15 cellular contexts compared by ENCODE assay signal in genomic region chr20:1357921-1358671, GRCh38. TPM values are rescaled to one million over a fixed set of nuclear protein-coding genes. Genes with fewer than 3 reads are reported as not detected.
DNase-seq lines count a peak whose midpoint lies in the region; ATAC-seq, FAIRE-seq and TF ChIP-seq lines count a peak whose summit lies in the region.
"Had no signal": no experiment of that assay in that cellular context is flagged by ENCODE, and none has a peak within 500 bp of the region (broad histone marks: within the 10 kb centered on the region; RNA-seq: fewer than 3 reads in every experiment).

No MANE protein-coding gene starts in this region.

- peak overlapping the region; percentile 92 for H3K27ac Mint-ChIP-seq in activated CD8-positive, alpha-beta T cell treated with anti-CD3 and anti-CD28 coated beads, Interleukin-2, amount 10 ng/mL, durations not matched to agents 7 days and 5 days
- H3K27ac Mint-ChIP-seq in stimulated activated naive CD8-positive, alpha-beta T cell treated with anti-CD3 and anti-CD28 coated beads, Interleukin-15, amount 100 ng/mL, for 72 hours = peak overlapping the region; percentile 38 to 81
- H3K27ac Mint-ChIP-seq in endodermal cell = no peak overlapping the region

- in situ Hi-C loops in HepG2 (cut with HindIII; ENCODE audit: extremely low pct_ligation_motif_present, low pct_unique_long_range_greater_than_20kb) = no loop called here

- H3K9me3 Mint-ChIP-seq in activated CD8-positive, alpha-beta T cell treated with anti-CD3 and anti-CD28 coated beads, Interleukin-2, amount 10 ng/mL, durations not matched to agents 7 days and 5 days (ENCODE audit: insufficient read depth) = peaks cover 18% of the 10 kb centered on the region
- peaks cover 10 to 19% of the 10 kb centered on the region in 2 donors for H3K9me3 Mint-ChIP-seq in stimulated activated naive CD8-positive, alpha-beta T cell treated with anti-CD3 and anti-CD28 coated beads, Interleukin-15, amount 100 ng/mL, for 72 hours
- H3K9me3 Mint-ChIP-seq in endodermal cell = no peaks in the 10 kb centered on the region

- BruUV-seq in HepG2 (replicated peaks; lab: Mats Ljungman, UMichigan) = no TSS peak

- H3K27ac ChIP-seq in HepG2 (ENCODE audit: extremely low read length, insufficient read depth, low read length) (no peak overlapping the region), right lobe of liver (no peak overlapping the region), endodermal cell (ENCODE audit: low read depth, low read length) (no peak overlapping the region)
- H3K27ac ChIP-seq: heart left ventricle had no signal

- DNase-seq in HepG2 (ENCODE audit: low spot score) (no peak), right lobe of liver (no peak), fibroblast of mammary gland (ENCODE audit: low read depth) (peak; percentile 49), islet precursor cell (no peak), endodermal cell (no peak)
- DNase-seq in activated CD8-positive, alpha-beta T cell treated with anti-CD3 and anti-CD28 coated beads, Interleukin-2, amount 10 ng/mL, durations not matched to agents 7 days and 5 days = peak; percentile 77
- DNase-seq in stimulated activated naive CD8-positive, alpha-beta T cell treated with anti-CD3 and anti-CD28 coated beads, Interleukin-15, amount 100 ng/mL, for 72 hours = peak; percentile 50 to 68
- DNase-seq: AML-193, GDM1, NCI-H1694, trophoblast cell had no signal

- H3K4me1 ChIP-seq in HepG2 (ENCODE audit: insufficient read depth, low read length) (no peaks in the 10 kb centered on the region), right lobe of liver (no peaks in the 10 kb centered on the region), endodermal cell (ENCODE audit: control insufficient read depth, insufficient read depth, low read length) (no peaks in the 10 kb centered on the region)

- TF ChIP-seq RAD21 in HepG2 (CRISPR knock-in tag; IDR thresholded peaks at IDR 0.05) = no peak

- ATAC-seq in HepG2 = no peak
- ATAC-seq in right lobe of liver = no peak
- ATAC-seq in activated CD8-positive, alpha-beta T cell treated with anti-CD3 and anti-CD28 coated beads, Interleukin-2, amount 10 ng/mL, durations not matched to agents 7 days and 5 days = peak; percentile 90
- ATAC-seq in stimulated activated naive CD8-positive, alpha-beta T cell treated with anti-CD3 and anti-CD28 coated beads, Interleukin-15, amount 100 ng/mL, for 72 hours = peak; percentile 96
- no peak for ATAC-seq in HG03196 (IDR thresholded peaks at IDR 0.05; ENCODE audit: unreplicated experiment)

- peaks cover 61% of the 10 kb centered on the region for H3K4me1 Mint-ChIP-seq in activated CD8-positive, alpha-beta T cell treated with anti-CD3 and anti-CD28 coated beads, Interleukin-2, amount 10 ng/mL, durations not matched to agents 7 days and 5 days (ENCODE audit: low read depth)
- peaks cover 72% of the 10 kb centered on the region for H3K4me1 Mint-ChIP-seq in stimulated activated naive CD8-positive, alpha-beta T cell treated with anti-CD3 and anti-CD28 coated beads, Interleukin-15, amount 100 ng/mL, for 72 hours
- H3K4me1 Mint-ChIP-seq in endodermal cell = no peaks in the 10 kb centered on the region

- no peak for FAIRE-seq in HepG2 (lab: Jason Lieb, UNC)
- FAIRE-seq: HTR-8/SVneo had no signal

- POLR2A ChIA-PET in HepG2 (lab: Yijun Ruan, JAX) = no interaction called here
- POLR2A ChIA-PET in activated CD8-positive, alpha-beta T cell treated with anti-CD3 and anti-CD28 coated beads, Interleukin-2, amount 10 ng/mL, durations not matched to agents 7 days and 5 days (lab: Charles Lee) = interaction anchor here (0.6 to 2.8 kb wide), 7 partner anchors 19 to 97 kb away, joined by 3 to 10 read pairs (median 4); partner anchors contain the start of gene FKBP1A

- no peak overlapping the region for H3K4me2 ChIP-seq in HepG2 (ENCODE audit: low read depth, low read length)

- H3K27me3 ChIP-seq in HepG2 (ENCODE audit: control insufficient read depth in 1 of 2, insufficient read depth in 2 of 2, low read length in 2 of 2) (no peaks in the 10 kb centered on the region), right lobe of liver (no peaks in the 10 kb centered on the region), endodermal cell (ENCODE audit: control insufficient read depth, insufficient read depth, low read length, poor library complexity, severe bottlenecking) (no peaks in the 10 kb centered on the region)
- H3K27me3 ChIP-seq: heart left ventricle had no signal

- TF ChIP-seq CTCF in HepG2 (CRISPR knock-in tag; IDR thresholded peaks at IDR 0.05) (no peak), right lobe of liver (IDR thresholded peaks at IDR 0.05) (no peak), fibroblast of mammary gland (conservative IDR thresholded peaks at IDR 0.05; ENCODE audit: control insufficient read depth, insufficient read depth, low read depth, low read length) (no peak), endodermal cell (conservative IDR thresholded peaks at IDR 0.05) (no peak)

- H3K79me2 ChIP-seq in HepG2 (ENCODE audit: insufficient read depth, low read length) = peaks cover 9% of the 10 kb centered on the region

- H3K4me3 ChIP-seq in HepG2 (replicated peaks in 1 of 3; ENCODE audit: insufficient read depth in 1 of 3, low read depth in 2 of 3, low read length in 3 of 3) = no peak overlapping the region
- no peak overlapping the region for H3K4me3 ChIP-seq in right lobe of liver
- H3K4me3 ChIP-seq in fibroblast of mammary gland (ENCODE audit: control insufficient read depth, low read depth, low read length) = no peak overlapping the region
- no peak overlapping the region for H3K4me3 ChIP-seq in endodermal cell (ENCODE audit: low read length)
- H3K4me3 ChIP-seq: heart left ventricle, lung had no signal

- peaks cover 88% of the 10 kb centered on the region for H3K36me3 Mint-ChIP-seq in activated CD8-positive, alpha-beta T cell treated with anti-CD3 and anti-CD28 coated beads, Interleukin-2, amount 10 ng/mL, durations not matched to agents 7 days and 5 days (ENCODE audit: low read depth)
- H3K36me3 Mint-ChIP-seq in endodermal cell (ENCODE audit: low read depth) = peaks cover 66% of the 10 kb centered on the region

- peaks cover 17% of the 10 kb centered on the region; the same call in 1 of the 2 replicates for H3K9me3 ChIP-seq in HepG2 (ENCODE audit: low read length)
- H3K9me3 ChIP-seq in right lobe of liver = no peaks in the 10 kb centered on the region
- no peaks in the 10 kb centered on the region for H3K9me3 ChIP-seq in endodermal cell (ENCODE audit: control insufficient read depth, low read length)

- intact Hi-C loops in HepG2 (cut with micrococcal nuclease; ENCODE audit: unreplicated experiment) = no loop called here
- intact Hi-C loops in right lobe of liver (cut with DNase I) = no loop called here

- 97% methylated on average over 9 of the region's 9 CpGs for WGBS in HepG2 (ENCODE audit: low lambda C conversion rate)
- WGBS in right lobe of liver (ENCODE audit: insufficient coverage, low coverage, low lambda C conversion rate, missing lambda C conversion rate) = 92% methylated on average over 4 of the region's 9 CpGs
- 96 to 97% methylated on average over 4 to 9 of the region's 9 CpGs for WGBS in endodermal cell (ENCODE audit: insufficient coverage in 1 of 2, insufficient read length in 1 of 2), 2 experiments

- H3K27me3 Mint-ChIP-seq in activated CD8-positive, alpha-beta T cell treated with anti-CD3 and anti-CD28 coated beads, Interleukin-2, amount 10 ng/mL, durations not matched to agents 7 days and 5 days (ENCODE audit: low read depth) = no peaks in the 10 kb centered on the region
- H3K27me3 Mint-ChIP-seq in stimulated activated naive CD8-positive, alpha-beta T cell treated with anti-CD3 and anti-CD28 coated beads, Interleukin-15, amount 100 ng/mL, for 72 hours = no peaks in the 10 kb centered on the region
- H3K27me3 Mint-ChIP-seq in endodermal cell (ENCODE audit: insufficient read depth) = no peaks in the 10 kb centered on the region

- no peak for TF ChIP-seq POLR2A in HepG2 (IDR thresholded peaks at IDR 0.05; ENCODE audit: insufficient read depth in 1 of 2, low read depth in 2 of 2, low read length in 2 of 2)
- no peak for TF ChIP-seq POLR2A in right lobe of liver (IDR thresholded peaks at IDR 0.05)

- H3K36me3 ChIP-seq in HepG2 (replicated peaks in 1 of 2; ENCODE audit: control insufficient read depth in 1 of 2, insufficient read depth in 2 of 2, low read length in 2 of 2) = peaks cover 24 to 66% of the 10 kb centered on the region in 2 experiments
- peaks cover 0 to 9% (median 0%) of the 10 kb centered on the region in 4 donors for H3K36me3 ChIP-seq in right lobe of liver
- H3K36me3 ChIP-seq in endodermal cell (ENCODE audit: control insufficient read depth, insufficient read depth, low read length) = peaks cover 50% of the 10 kb centered on the region

- CTCF ChIA-PET in HepG2 (lab: Yijun Ruan, JAX; ENCODE audit: low intra/inter-chr PET ratio, low total read pairs) = no interaction called here
- CTCF ChIA-PET in activated CD8-positive, alpha-beta T cell treated with anti-CD3 and anti-CD28 coated beads, Interleukin-2, amount 10 ng/mL, durations not matched to agents 7 days and 5 days (lab: Charles Lee) = interaction anchor here (0.6 to 2.8 kb wide), 14 partner anchors 18 to 79 kb away, joined by 3 to 20 read pairs (median 3); partner anchors contain the start of gene FKBP1A

- no peaks in the 10 kb centered on the region; the same call in 1 of the 2 replicates for H4K20me1 ChIP-seq in HepG2 (ENCODE audit: insufficient read depth, low read length)

- no peak overlapping the region for H2AFZ ChIP-seq in HepG2 (ENCODE audit: low read length)

- no peak for TF ChIP-seq EP300 in HepG2 (IDR thresholded peaks at IDR 0.05; ENCODE audit: low read depth in 2 of 2, low read length in 2 of 2)
- no peak for TF ChIP-seq EP300 in HepG2 (CRISPR knock-in tag; IDR thresholded peaks at IDR 0.05; ENCODE audit: borderline replicate concordance)

- H3K9ac ChIP-seq in HepG2 (ENCODE audit: insufficient read depth, low read depth, low read length) (no peak overlapping the region), endodermal cell (ENCODE audit: extremely low read depth, low read length, poor library complexity, severe bottlenecking) (no peak overlapping the region)

- H3K4me3 Mint-ChIP-seq in activated CD8-positive, alpha-beta T cell treated with anti-CD3 and anti-CD28 coated beads, Interleukin-2, amount 10 ng/mL, durations not matched to agents 7 days and 5 days = peak overlapping the region; percentile 64
- H3K4me3 Mint-ChIP-seq in stimulated activated naive CD8-positive, alpha-beta T cell treated with anti-CD3 and anti-CD28 coated beads, Interleukin-15, amount 100 ng/mL, for 72 hours = peak overlapping the region; percentile 63 to 77
- H3K4me3 Mint-ChIP-seq in endodermal cell = no peak overlapping the region

RNA-seq across cellular contexts. Expression of gene SDCBP2, which starts 29.2 kb away (rescaled TPM):
- total RNA-seq in HepG2 (2016; rRNA removed; fragmentation: Illumina TruSeq; extraction: Trizol) = 0.87 and 1.2 TPM in 2 replicates
- 0.79 and 0.91 TPM in 2 replicates for total RNA-seq in HepG2 (2016; cell fraction: cytosol; rRNA removed; fragmentation: Illumina TruSeq; extraction: Trizol; ENCODE audit: low read depth)
- 0.89 and 1.1 TPM in 2 replicates for total RNA-seq in HepG2 (2016; cell fraction: insoluble cytoplasmic fraction; rRNA removed; fragmentation: Illumina TruSeq; extraction: Trizol)
- 0.48 and 0.93 TPM in 2 replicates for total RNA-seq in HepG2 (2016; cell fraction: membrane; rRNA removed; fragmentation: Illumina TruSeq; extraction: Trizol)
- total RNA-seq in HepG2 (2016; cell fraction: nucleus; rRNA removed; fragmentation: Illumina TruSeq; extraction: Trizol) = 0.66 and 0.81 TPM in 2 replicates
- polyA plus RNA-seq in HepG2 (2011; rRNA removed) = 2.4 and 2.9 TPM in 2 replicates
- polyA plus RNA-seq in HepG2 (2011; cell fraction: cytosol; rRNA removed) = 2.5 and 3.1 TPM in 2 replicates
- polyA plus RNA-seq in HepG2 (2011; cell fraction: nucleus; rRNA removed) = 6.1 and 6.2 TPM in 2 replicates
- 2.1 and 4.3 TPM in 2 replicates for polyA plus RNA-seq in HepG2 (2012)
- 0.62 and 0.94 TPM in 2 replicates for polyA plus RNA-seq in HepG2 (2016; cell fraction: cytosol; fragmentation: Illumina TruSeq; extraction: Trizol; ENCODE audit: low read depth)
- polyA plus RNA-seq in HepG2 (2016; cell fraction: insoluble cytoplasmic fraction; fragmentation: Illumina TruSeq; extraction: Trizol; ENCODE audit: low read depth) = 0.67 and 0.96 TPM in 2 replicates
- 0.65 and 0.68 TPM in 2 replicates for polyA plus RNA-seq in HepG2 (2016; cell fraction: membrane; fragmentation: Illumina TruSeq; extraction: Trizol; ENCODE audit: low read depth)
- 1.5 and 1.6 TPM in 2 replicates for polyA plus RNA-seq in HepG2 (2016; cell fraction: nucleus; fragmentation: Illumina TruSeq; extraction: Trizol; ENCODE audit: insufficient read depth, low read depth)
- polyA minus RNA-seq in HepG2 (2011; rRNA and poly(A)+ RNA removed; ENCODE audit: low replicate concordance) = 0.42 and 0.92 TPM in 2 replicates
- 0.62 and 0.89 TPM in 2 replicates for polyA minus RNA-seq in HepG2 (2011; cell fraction: cytosol; rRNA and poly(A)+ RNA removed)
- 0.37 and 0.64 TPM in 2 replicates for polyA minus RNA-seq in HepG2 (2011; cell fraction: nucleus; rRNA and poly(A)+ RNA removed)
- 10 to 100 TPM in 3 of 6 experiments, 1 to 10 TPM in 3; 2.0 to 43.3 (median 16.6) TPM for total RNA-seq in right lobe of liver
- total RNA-seq in activated CD8-positive, alpha-beta T cell treated with anti-CD3 and anti-CD28 coated beads, Interleukin-2, amount 10 ng/mL, durations not matched to agents 7 days and 5 days = 1 to 10 TPM; 1.9 to 2.0 TPM
- total RNA-seq in endodermal cell = 1 to 10 TPM; 1.5 to 5.1 TPM
- polyA plus RNA-seq in endodermal cell (2013, experiment 1 of 2) = 2.6 TPM
- polyA plus RNA-seq in endodermal cell (2013, experiment 2 of 2) = 3.0 TPM

RNA-seq across cellular contexts. Expression of gene FKBP1A, which starts 34.8 kb away (rescaled TPM):
- total RNA-seq in HepG2 (2016; rRNA removed; fragmentation: Illumina TruSeq; extraction: Trizol) (119 and 188 TPM in 2 replicates), right lobe of liver (10 to 100 TPM; 56.9 to 86.9 (median 63.4) TPM), endodermal cell (100 to 1,000 TPM; 181 to 185 TPM)
- 32.5 and 44.9 TPM in 2 replicates for total RNA-seq in HepG2 (2016; cell fraction: cytosol; rRNA removed; fragmentation: Illumina TruSeq; extraction: Trizol; ENCODE audit: low read depth)
- total RNA-seq in HepG2 (2016; cell fraction: insoluble cytoplasmic fraction; rRNA removed; fragmentation: Illumina TruSeq; extraction: Trizol) = 120 and 187 TPM in 2 replicates
- total RNA-seq in HepG2 (2016; cell fraction: membrane; rRNA removed; fragmentation: Illumina TruSeq; extraction: Trizol) = 119 and 132 TPM in 2 replicates
- 70.0 and 93.2 TPM in 2 replicates for total RNA-seq in HepG2 (2016; cell fraction: nucleus; rRNA removed; fragmentation: Illumina TruSeq; extraction: Trizol)
- 436 and 468 TPM in 2 replicates for polyA plus RNA-seq in HepG2 (2011; rRNA removed)
- 445 and 560 TPM in 2 replicates for polyA plus RNA-seq in HepG2 (2011; cell fraction: cytosol; rRNA removed)
- 139 and 210 TPM in 2 replicates for polyA plus RNA-seq in HepG2 (2011; cell fraction: nucleus; rRNA removed)
- 286 and 329 TPM in 2 replicates for polyA plus RNA-seq in HepG2 (2012)
- 115 and 137 TPM in 2 replicates for polyA plus RNA-seq in HepG2 (2016; cell fraction: cytosol; fragmentation: Illumina TruSeq; extraction: Trizol; ENCODE audit: low read depth)
- 594 and 645 TPM in 2 replicates for polyA plus RNA-seq in HepG2 (2016; cell fraction: insoluble cytoplasmic fraction; fragmentation: Illumina TruSeq; extraction: Trizol; ENCODE audit: low read depth)
- 321 and 333 TPM in 2 replicates for polyA plus RNA-seq in HepG2 (2016; cell fraction: membrane; fragmentation: Illumina TruSeq; extraction: Trizol; ENCODE audit: low read depth)
- polyA plus RNA-seq in HepG2 (2016; cell fraction: nucleus; fragmentation: Illumina TruSeq; extraction: Trizol; ENCODE audit: insufficient read depth, low read depth) = 249 and 270 TPM in 2 replicates
- 241 and 466 TPM in 2 replicates for polyA minus RNA-seq in HepG2 (2011; rRNA and poly(A)+ RNA removed; ENCODE audit: low replicate concordance)
- 119 and 130 TPM in 2 replicates for polyA minus RNA-seq in HepG2 (2011; cell fraction: cytosol; rRNA and poly(A)+ RNA removed)
- polyA minus RNA-seq in HepG2 (2011; cell fraction: nucleus; rRNA and poly(A)+ RNA removed) = 63.7 and 102 TPM in 2 replicates
- 100 to 1,000 TPM; 288 to 291 TPM for total RNA-seq in activated CD8-positive, alpha-beta T cell treated with anti-CD3 and anti-CD28 coated beads, Interleukin-2, amount 10 ng/mL, durations not matched to agents 7 days and 5 days
- polyA plus RNA-seq in endodermal cell (2013, experiment 1 of 2) = 175 TPM
- polyA plus RNA-seq in endodermal cell (2013, experiment 2 of 2) = 171 TPM

Comparison
In these comparisons a context has a peak if more than half of its experiments do, and no peak if none do; other contexts are left out.
1. ATAC-seq: peak in activated CD8-positive, alpha-beta T cell treated with anti-CD3 and anti-CD28 coated beads, Interleukin-2, amount 10 ng/mL, durations not matched to agents 7 days and 5 days (single experiment) and stimulated activated naive CD8-positive, alpha-beta T cell treated with anti-CD3 and anti-CD28 coated beads, Interleukin-15, amount 100 ng/mL, for 72 hours (single experiment); none in HepG2 (single experiment), right lobe of liver (0 of 4) and HG03196 (single experiment).
2. DNase-seq: peak in activated CD8-positive, alpha-beta T cell treated with anti-CD3 and anti-CD28 coated beads, Interleukin-2, amount 10 ng/mL, durations not matched to agents 7 days and 5 days (single experiment), fibroblast of mammary gland (single experiment) and stimulated activated naive CD8-positive, alpha-beta T cell treated with anti-CD3 and anti-CD28 coated beads, Interleukin-15, amount 100 ng/mL, for 72 hours (2 of 2); none in HepG2 (single experiment), right lobe of liver (0 of 3), islet precursor cell (single experiment) and endodermal cell (single experiment).